Comparison of ENCODE assay signal across 16 cellular contexts in the genomic region with DNA sequence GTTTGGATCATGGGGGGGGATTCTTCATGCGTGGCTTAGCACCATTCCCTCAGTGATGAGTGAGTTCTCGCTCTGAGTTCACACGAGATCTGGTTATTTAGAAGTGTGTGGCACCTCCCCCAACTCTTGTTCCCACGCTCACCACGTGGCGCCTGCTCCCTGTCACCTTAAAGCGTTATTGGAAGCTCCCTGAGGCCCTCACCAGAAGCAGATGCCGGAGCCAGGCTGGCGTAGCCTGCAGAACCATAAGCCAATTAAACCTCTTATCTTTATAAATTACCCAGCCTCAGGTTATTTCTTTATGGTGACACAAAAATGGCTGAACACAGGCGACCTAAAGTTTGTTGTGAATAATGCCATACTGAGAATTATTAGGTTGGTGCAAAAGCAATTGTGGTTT. TPM values are rescaled to one million over a fixed set of nuclear protein-coding genes. Genes with fewer than 3 reads are reported as not detected.
DNase-seq lines count a peak whose midpoint lies in the region; ATAC-seq and TF ChIP-seq lines count a peak whose summit lies in the region.
"Had no signal": no experiment of that assay in that cellular context is flagged by ENCODE, and none has a peak within 500 bp of the region (broad histone marks: within the 10 kb centered on the region; RNA-seq: fewer than 3 reads in every experiment).

No MANE protein-coding gene starts in this region.

- no peaks in the 10 kb centered on the region for H3K9me3 Mint-ChIP-seq in stimulated activated memory B cell treated with anti-CD40 and anti-IgM and Interleukin-4, amounts not matched to agents 10 μg/mL and 1 μg/mL and 100 μg/mL, for 72 hours
- H3K9me3 Mint-ChIP-seq: CD4-positive, CD25-positive, alpha-beta regulatory T cell; CD8-positive, alpha-beta T cell; HFFc6 had no signal

- TF ChIP-seq POLR2A in heart left ventricle (IDR thresholded peaks at IDR 0.05) (no peak), esophagus muscularis mucosa (IDR thresholded peaks at IDR 0.05; ENCODE audit: low read depth) (no peak)

- H3K27me3 ChIP-seq in right atrium auricular region (no peaks in the 10 kb centered on the region), heart left ventricle (peaks cover 0 to 9% (median 0%) of the 10 kb centered on the region in 9 donors), esophagus muscularis mucosa (no peaks in the 10 kb centered on the region)
- H3K27me3 ChIP-seq: BLaER1 had no signal

- no peak for TF ChIP-seq CTCF in right atrium auricular region (IDR thresholded peaks at IDR 0.05)
- no peak for TF ChIP-seq CTCF in heart left ventricle (IDR thresholded peaks at IDR 0.05)
- TF ChIP-seq CTCF in esophagus muscularis mucosa (IDR thresholded peaks at IDR 0.05), result no peak

- peaks cover 7% of the 10 kb centered on the region for H3K27me3 Mint-ChIP-seq in stimulated activated memory B cell treated with anti-CD40 and anti-IgM and Interleukin-4, amounts not matched to agents 10 μg/mL and 1 μg/mL and 100 μg/mL, for 72 hours

- WGBS in heart left ventricle, 4 donors, result 67 to 84% (median 79%) methylated on average over 10 of the region's 10 CpGs
- 81% methylated on average over 10 of the region's 10 CpGs for WGBS in esophagus muscularis mucosa

- DNase-seq in right atrium auricular region (ENCODE audit: low spot score) (peak; percentile 34), heart left ventricle (no peak), esophagus muscularis mucosa (ENCODE audit: extremely low spot score) (peak; percentile 72)
- no peak for DNase-seq in stimulated activated CD4-positive, alpha-beta T cell treated with anti-CD3 and anti-CD28 coated beads, Interleukin-4, amount 100 ng/mL, for 4 hours
- no peak for DNase-seq in NK-92 treated with Interleukin-12 subunit alpha and Interleukin-12 subunit beta, amount 100 ng/mL, for 24 hours (lab: John Stamatoyannopoulos, UW)
- DNase-seq: Caco-2; CD4-positive, CD25-positive, alpha-beta regulatory T cell; CD8-positive, alpha-beta T cell; DMS153; DND-41; GOT3; HFFc6 had no signal

- no peak for TF ChIP-seq EP300 in esophagus muscularis mucosa (IDR thresholded peaks at IDR 0.05)

- H3K27ac ChIP-seq in right atrium auricular region, result no peak overlapping the region
- H3K27ac ChIP-seq in heart left ventricle, result no peak overlapping the region
- H3K27ac ChIP-seq in esophagus muscularis mucosa (replicated peaks in 1 of 4), result no peak overlapping the region
- H3K27ac ChIP-seq: BLaER1, C4-2B had no signal

- peaks cover 13% of the 10 kb centered on the region for H3K4me1 Mint-ChIP-seq in stimulated activated memory B cell treated with anti-CD40 and anti-IgM and Interleukin-4, amounts not matched to agents 10 μg/mL and 1 μg/mL and 100 μg/mL, for 72 hours
- H3K4me1 Mint-ChIP-seq: CD4-positive, CD25-positive, alpha-beta regulatory T cell had no signal

- no peaks in the 10 kb centered on the region for H3K36me3 Mint-ChIP-seq in stimulated activated memory B cell treated with anti-CD40 and anti-IgM and Interleukin-4, amounts not matched to agents 10 μg/mL and 1 μg/mL and 100 μg/mL, for 72 hours
- H3K36me3 Mint-ChIP-seq: CD4-positive, CD25-positive, alpha-beta regulatory T cell; CD8-positive, alpha-beta T cell had no signal

- H3K9me3 ChIP-seq in right atrium auricular region (no peaks in the 10 kb centered on the region), heart left ventricle (no peaks in the 10 kb centered on the region), esophagus muscularis mucosa (no peaks in the 10 kb centered on the region)
- H3K9me3 ChIP-seq: BLaER1, Caco-2, HAP-1 had no signal

- H3K4me1 ChIP-seq in right atrium auricular region, result no peaks in the 10 kb centered on the region
- no peaks in the 10 kb centered on the region for H3K4me1 ChIP-seq in heart left ventricle
- H3K4me1 ChIP-seq in esophagus muscularis mucosa, result no peaks in the 10 kb centered on the region
- H3K4me1 ChIP-seq: Caco-2, HAP-1 had no signal

- ATAC-seq in heart left ventricle, result no peak
- ATAC-seq in stimulated activated memory B cell treated with anti-CD40 and anti-IgM and Interleukin-4, amounts not matched to agents 10 μg/mL and 1 μg/mL and 100 μg/mL, for 72 hours, result no peak
- ATAC-seq: CD8-positive, alpha-beta T cell had no signal

- H3K4me3 Mint-ChIP-seq in stimulated activated memory B cell treated with anti-CD40 and anti-IgM and Interleukin-4, amounts not matched to agents 10 μg/mL and 1 μg/mL and 100 μg/mL, for 72 hours, result no peak overlapping the region
- H3K4me3 Mint-ChIP-seq: CD4-positive, CD25-positive, alpha-beta regulatory T cell; CD8-positive, alpha-beta T cell; HFFc6 had no signal

- H3K36me3 ChIP-seq in right atrium auricular region (no peaks in the 10 kb centered on the region), heart left ventricle (no peaks in the 10 kb centered on the region), esophagus muscularis mucosa (no peaks in the 10 kb centered on the region)
- H3K36me3 ChIP-seq: HAP-1 had no signal

- intact Hi-C loops in heart left ventricle (cut with DNase I) (loop anchor here in 5 of 10 donors (5.0 to 10.0 kb wide), 3 partner anchors 70 to 360 kb away; no protein-coding TSS in a partner anchor), esophagus muscularis mucosa (cut with DNase I) (no loop called here)

- H3K4me3 ChIP-seq in right atrium auricular region, result no peak overlapping the region
- no peak overlapping the region for H3K4me3 ChIP-seq in heart left ventricle
- H3K4me3 ChIP-seq in esophagus muscularis mucosa, result no peak overlapping the region
- H3K4me3 ChIP-seq: BLaER1, HAP-1 had no signal

- H3K27ac Mint-ChIP-seq in stimulated activated memory B cell treated with anti-CD40 and anti-IgM and Interleukin-4, amounts not matched to agents 10 μg/mL and 1 μg/mL and 100 μg/mL, for 72 hours, result peak overlapping the region; percentile 17
- H3K27ac Mint-ChIP-seq: CD4-positive, CD25-positive, alpha-beta regulatory T cell; CD8-positive, alpha-beta T cell; HFFc6 had no signal

RNA-seq across cellular contexts. Expression of a gene that starts 10.5 kb away (rescaled TPM):
- total RNA-seq in right atrium auricular region, result 1 to 10 TPM; 5.4 to 7.2 TPM
- total RNA-seq in heart left ventricle, result 10 to 100 TPM in 4 of 9 donors, 1 to 10 TPM in 5; 4.7 to 17.7 (median 9.7) TPM
- 1 to 10 TPM; 5.3 to 9.5 TPM for polyA plus RNA-seq in heart left ventricle
- total RNA-seq in esophagus muscularis mucosa, result 10 to 100 TPM; 32.3 to 48.0 (median 38.6) TPM
- polyA plus RNA-seq: CD4-positive, CD25-positive, alpha-beta regulatory T cell had no signal

Comparison
In these comparisons a context has a peak if more than half of its experiments do, and no peak if none do; other contexts are left out.
1. DNase-seq: peak in right atrium auricular region (single experiment) and esophagus muscularis mucosa (single experiment); none in heart left ventricle (0 of 5), stimulated activated CD4-positive, alpha-beta T cell treated with anti-CD3 and anti-CD28 coated beads, Interleukin-4, amount 100 ng/mL, for 4 hours (0 of 2) and NK-92 treated with Interleukin-12 subunit alpha and Interleukin-12 subunit beta, amount 100 ng/mL, for 24 hours (single experiment).